Comparison of ENCODE assay signal across 16 cellular contexts in genomic region chr1:156464335-156464734, GRCh38. TPM values are rescaled to one million over a fixed set of nuclear protein-coding genes. Genes with fewer than 3 reads are reported as not detected.
DNase-seq lines count a peak whose midpoint lies in the region; ATAC-seq and TF ChIP-seq lines count a peak whose summit lies in the region.
"Had no signal": no experiment of that assay in that cellular context is flagged by ENCODE, and none has a peak within 500 bp of the region (broad histone marks: within the 10 kb centered on the region; RNA-seq: fewer than 3 reads in every experiment).

No MANE protein-coding gene starts in this region.

- H3K4me2 ChIP-seq in skeletal muscle satellite cell (ENCODE audit: low read length) = peak overlapping the region; percentile 70
- H3K4me2 ChIP-seq: KMS-11 had no signal

- H3K4me3 ChIP-seq in brain microvascular endothelial cell (ENCODE audit: low read depth, low read length) (no peak overlapping the region), right atrium auricular region (no peak overlapping the region), skeletal muscle satellite cell (ENCODE audit: low read length) (peak overlapping the region; percentile 12)
- H3K4me3 ChIP-seq: left lung had no signal

- H3K27ac ChIP-seq in brain microvascular endothelial cell (no peak overlapping the region), right atrium auricular region (peak overlapping the region; percentile 73 to 77)
- H3K27ac ChIP-seq: KMS-11 had no signal

- H3K27me3 ChIP-seq in brain microvascular endothelial cell (replicated peaks) (no peaks in the 10 kb centered on the region), right atrium auricular region (no peaks in the 10 kb centered on the region), skeletal muscle satellite cell (ENCODE audit: control insufficient read depth, insufficient read depth, low read length) (no peaks in the 10 kb centered on the region)
- H3K27me3 ChIP-seq: left lung had no signal

- H3K9me3 ChIP-seq in right atrium auricular region = no peaks in the 10 kb centered on the region
- H3K9me3 ChIP-seq in skeletal muscle satellite cell (replicated peaks; ENCODE audit: low read length) = no peaks in the 10 kb centered on the region
- H3K9me3 ChIP-seq: left lung had no signal

- in situ Hi-C loops in brain microvascular endothelial cell (cut with HindIII; ENCODE audit: low pct_ligation_motif_present, low sequenced_read_pairs) = no loop called here

- DNase-seq in EH (ENCODE audit: low read depth) (peak; percentile 41), brain microvascular endothelial cell (peak; percentile 35), right atrium auricular region (ENCODE audit: low spot score) (no peak), mesenteric fat pad (ENCODE audit: low spot score) (no peak), cerebellum (ENCODE audit: low spot score) (no peak)
- DNase-seq: activated CD4-positive, alpha-beta T cell treated with anti-CD3 and anti-CD28 coated beads, Interleukin-2, amount 50 U/mL, for 1 hour; DMS79 treated with DMSO at 0.1 percent for 48 hours; hippocampal formation; left lung; NCI-H1436 treated with DMSO at 0.1 percent for 48 hours; NCI-H510A treated with DMSO at 0.1 percent for 48 hours had no signal

- peaks cover 29% of the 10 kb centered on the region for H3K36me3 ChIP-seq in brain microvascular endothelial cell (replicated peaks)
- H3K36me3 ChIP-seq in right atrium auricular region = peaks cover 44% of the 10 kb centered on the region
- peaks cover 37% of the 10 kb centered on the region for H3K36me3 ChIP-seq in skeletal muscle satellite cell (ENCODE audit: insufficient read depth, low read length)

- H3K9ac ChIP-seq in skeletal muscle satellite cell (ENCODE audit: low read depth, low read length) = no peak overlapping the region
- H3K9ac ChIP-seq: KMS-11 had no signal

- H3K4me1 ChIP-seq in right atrium auricular region (peaks cover 0 to 48% of the 10 kb centered on the region in 2 donors), skeletal muscle satellite cell (ENCODE audit: control insufficient read depth, insufficient read depth, low read length) (peaks cover 39% of the 10 kb centered on the region)

- ATAC-seq in HG03159 (IDR thresholded peaks at IDR 0.05; ENCODE audit: unreplicated experiment) (no peak), GM21723 (IDR thresholded peaks at IDR 0.05; ENCODE audit: unreplicated experiment) (no peak)
- ATAC-seq: Panc1 had no signal

- no peak for TF ChIP-seq CTCF in brain microvascular endothelial cell (IDR thresholded peaks at IDR 0.05; ENCODE audit: low read depth, low read length, missing control alignments)
- no peak for TF ChIP-seq CTCF in right atrium auricular region (IDR thresholded peaks at IDR 0.05)

RNA-seq across cellular contexts. Expression of gene MEF2D, which starts 36.2 kb away (rescaled TPM):
- total RNA-seq in right atrium auricular region = 100 to 1,000 TPM in 1 of 2 donors, 10 to 100 TPM in 1; 80.1 to 104 TPM
- total RNA-seq in skeletal muscle satellite cell (2012; rRNA removed) = 7.9 and 12.0 TPM in 2 replicates
- total RNA-seq in mesenteric fat pad = 38.7 TPM
- total RNA-seq in cerebellum = 6.5 TPM

Comparison
In these comparisons a context has a peak if more than half of its experiments do, and no peak if none do; other contexts are left out.
1. DNase-seq: peak in EH (single experiment) and brain microvascular endothelial cell (single experiment); none in right atrium auricular region (single experiment), mesenteric fat pad (single experiment) and cerebellum (single experiment).